ENCODE assay signal across 14 cellular contexts in genomic region chr12:62625238-62625637, GRCh38.
DNase-seq lines count a peak whose midpoint lies in the region; ATAC-seq and TF ChIP-seq lines count a peak whose summit lies in the region.
"Had no signal": no experiment of that assay in that cellular context is flagged by ENCODE, and none has a peak within 500 bp of the region (broad histone marks: within the 10 kb centered on the region; RNA-seq: fewer than 3 reads in every experiment).

No MANE protein-coding gene starts in this region.

- H3K9me3 Mint-ChIP-seq in endodermal cell (peaks cover 3% of the 10 kb centered on the region), Caco-2 (ENCODE audit: unreplicated experiment) (no peaks in the 10 kb centered on the region)
- no peaks in the 10 kb centered on the region for H3K9me3 Mint-ChIP-seq in naive thymus-derived CD4-positive, alpha-beta T cell
- H3K9me3 Mint-ChIP-seq: activated CD4-positive, alpha-beta T cell treated with anti-CD3 and anti-CD28 coated beads, Interleukin-2, amount 10 ng/mL, durations not matched to agents 24 days and 14 days; dendritic cell treated with granulocyte-macrophage colony-stimulating factor and Interleukin-4, amounts not matched to agents 40 ng/mL and 50 ng/mL, for 4 days had no signal

- peak; percentile 36 for ATAC-seq in naive thymus-derived CD4-positive, alpha-beta T cell
- no peak for ATAC-seq in HG02678 (IDR thresholded peaks at IDR 0.05; ENCODE audit: unreplicated experiment)
- ATAC-seq: GM12878 had no signal

- H3K27ac Mint-ChIP-seq in endodermal cell (no peak overlapping the region), Caco-2 (ENCODE audit: unreplicated experiment) (no peak overlapping the region)
- H3K27ac Mint-ChIP-seq in naive thymus-derived CD4-positive, alpha-beta T cell: no peak overlapping the region
- H3K27ac Mint-ChIP-seq: activated CD4-positive, alpha-beta T cell treated with anti-CD3 and anti-CD28 coated beads, Interleukin-2, amount 10 ng/mL, durations not matched to agents 24 days and 14 days; dendritic cell treated with granulocyte-macrophage colony-stimulating factor and Interleukin-4, amounts not matched to agents 40 ng/mL and 50 ng/mL, for 4 days had no signal

- H3K9ac ChIP-seq in endodermal cell (ENCODE audit: extremely low read depth, low read length, poor library complexity, severe bottlenecking): no peak overlapping the region

- POLR2A ChIA-PET in naive thymus-derived CD4-positive, alpha-beta T cell (lab: Charles Lee): no interaction called here
- POLR2A ChIA-PET in Caco-2 (lab: Charles Lee): no interaction called here

- H3K4me1 Mint-ChIP-seq in endodermal cell (peaks cover 60% of the 10 kb centered on the region), Caco-2 (ENCODE audit: low read depth, unreplicated experiment) (no peaks in the 10 kb centered on the region)
- peaks cover 0 to 3% (median 0%) of the 10 kb centered on the region in 7 donors for H3K4me1 Mint-ChIP-seq in naive thymus-derived CD4-positive, alpha-beta T cell
- H3K4me1 Mint-ChIP-seq: activated CD4-positive, alpha-beta T cell treated with anti-CD3 and anti-CD28 coated beads, Interleukin-2, amount 10 ng/mL, durations not matched to agents 24 days and 14 days had no signal

- intact Hi-C loops in naive thymus-derived CD4-positive, alpha-beta T cell (cut with micrococcal nuclease): no loop called here
- intact Hi-C loops in Caco-2 (cut with micrococcal nuclease; ENCODE audit: unreplicated experiment): no loop called here

- BruUV-seq in Caco-2 (replicated peaks; lab: Mats Ljungman, UMichigan): no TSS peak

- TF ChIP-seq CTCF in endodermal cell (conservative IDR thresholded peaks at IDR 0.05) (no peak), Caco-2 (IDR thresholded peaks at IDR 0.05; ENCODE audit: insufficient read depth in 1 of 2, low read depth in 1 of 2, low read length in 1 of 2, severe bottlenecking in 1 of 2, unreplicated experiment in 1 of 2) (no peak)

- H3K27ac ChIP-seq in endodermal cell (ENCODE audit: low read depth, low read length): no peak overlapping the region
- H3K27ac ChIP-seq in naive thymus-derived CD4-positive, alpha-beta T cell (ENCODE audit: low read depth, low read length): no peak overlapping the region
- H3K27ac ChIP-seq: SK-N-MC had no signal

- H3K4me3 ChIP-seq in endodermal cell (ENCODE audit: low read length): no peak overlapping the region
- no peak overlapping the region for H3K4me3 ChIP-seq in naive thymus-derived CD4-positive, alpha-beta T cell (ENCODE audit: low read length)
- H3K4me3 ChIP-seq in Caco-2 (ENCODE audit: low read depth, low read length): no peak overlapping the region
- H3K4me3 ChIP-seq: GM12878, SK-N-MC had no signal

- H3K27me3 Mint-ChIP-seq in endodermal cell (ENCODE audit: insufficient read depth): no peaks in the 10 kb centered on the region
- peaks cover 27 to 44% (median 29%) of the 10 kb centered on the region in 5 donors for H3K27me3 Mint-ChIP-seq in naive thymus-derived CD4-positive, alpha-beta T cell
- H3K27me3 Mint-ChIP-seq in Caco-2 (ENCODE audit: insufficient read depth, unreplicated experiment): no peaks in the 10 kb centered on the region

- H3K27me3 ChIP-seq in endodermal cell (ENCODE audit: control insufficient read depth, insufficient read depth, low read length, poor library complexity, severe bottlenecking) (no peaks in the 10 kb centered on the region), Caco-2 (replicated peaks; ENCODE audit: control insufficient read depth, insufficient read depth, low read length) (no peaks in the 10 kb centered on the region)
- no peaks in the 10 kb centered on the region for H3K27me3 ChIP-seq in naive thymus-derived CD4-positive, alpha-beta T cell (ENCODE audit: control insufficient read depth in 2 of 2, insufficient read depth in 2 of 2, low read length in 2 of 2)

- peaks cover 23% of the 10 kb centered on the region for H3K4me1 ChIP-seq in endodermal cell (ENCODE audit: control insufficient read depth, insufficient read depth, low read length)
- no peaks in the 10 kb centered on the region for H3K4me1 ChIP-seq in naive thymus-derived CD4-positive, alpha-beta T cell (ENCODE audit: control insufficient read depth in 2 of 2, insufficient read depth in 2 of 2, low read length in 2 of 2)
- no peaks in the 10 kb centered on the region for H3K4me1 ChIP-seq in Caco-2

- DNase-seq in HK-2 (ENCODE audit: unreplicated experiment): peak; percentile 67
- DNase-seq in NCI-H2107 treated with DMSO at 0.1 percent for 48 hours (lab: John Stamatoyannopoulos, UW; ENCODE audit: unreplicated experiment): peak; percentile 53
- peak; percentile 45 for DNase-seq in endodermal cell
- DNase-seq in naive thymus-derived CD4-positive, alpha-beta T cell: no peak
- DNase-seq in Caco-2: no peak
- DNase-seq in NCI-H1105 treated with DMSO at 0.1 percent for 48 hours (lab: John Stamatoyannopoulos, UW): no peak
- no peak for DNase-seq in T-helper 9 cell
- DNase-seq: activated CD4-positive, alpha-beta T cell treated with anti-CD3 and anti-CD28 coated beads, Interleukin-2, amount 10 ng/mL, durations not matched to agents 24 days and 14 days; glutamatergic neuron; NCI-H510A had no signal

- H3K36me3 Mint-ChIP-seq in endodermal cell (ENCODE audit: low read depth) (peaks cover 3% of the 10 kb centered on the region), Caco-2 (ENCODE audit: insufficient read depth, unreplicated experiment) (no peaks in the 10 kb centered on the region)
- H3K36me3 Mint-ChIP-seq in naive thymus-derived CD4-positive, alpha-beta T cell: peaks cover 0 to 4% (median 3%) of the 10 kb centered on the region in 5 donors

- H3K36me3 ChIP-seq in endodermal cell (ENCODE audit: control insufficient read depth, insufficient read depth, low read length) (no peaks in the 10 kb centered on the region), Caco-2 (ENCODE audit: control insufficient read depth, insufficient read depth, low read length) (no peaks in the 10 kb centered on the region)
- no peaks in the 10 kb centered on the region for H3K36me3 ChIP-seq in naive thymus-derived CD4-positive, alpha-beta T cell (ENCODE audit: control insufficient read depth in 2 of 3, insufficient read depth in 3 of 3, low read length in 3 of 3)

- CTCF ChIA-PET in naive thymus-derived CD4-positive, alpha-beta T cell (lab: Charles Lee): no interaction called here
- CTCF ChIA-PET in Caco-2 (lab: Charles Lee): no interaction called here

- WGBS in endodermal cell (ENCODE audit: insufficient coverage in 1 of 2, insufficient read length in 1 of 2), 2 experiments: 90 to 100% methylated on average over 1 to 2 of the region's 2 CpGs

- H3K4me3 Mint-ChIP-seq in endodermal cell (no peak overlapping the region), Caco-2 (ENCODE audit: unreplicated experiment) (no peak overlapping the region)
- no peak overlapping the region for H3K4me3 Mint-ChIP-seq in naive thymus-derived CD4-positive, alpha-beta T cell
- H3K4me3 Mint-ChIP-seq: activated CD4-positive, alpha-beta T cell treated with anti-CD3 and anti-CD28 coated beads, Interleukin-2, amount 10 ng/mL, durations not matched to agents 24 days and 14 days; dendritic cell treated with granulocyte-macrophage colony-stimulating factor and Interleukin-4, amounts not matched to agents 40 ng/mL and 50 ng/mL, for 4 days had no signal

- H3K9me3 ChIP-seq in endodermal cell (ENCODE audit: control insufficient read depth, low read length) (no peaks in the 10 kb centered on the region), Caco-2 (no peaks in the 10 kb centered on the region)
- H3K9me3 ChIP-seq in naive thymus-derived CD4-positive, alpha-beta T cell (ENCODE audit: control insufficient read depth in 2 of 3, low read length in 3 of 3): no peaks in the 10 kb centered on the region

Comparison
In these comparisons a context has a peak if more than half of its experiments do, and no peak if none do; other contexts are left out.
1. DNase-seq: peak in HK-2 (single experiment), NCI-H2107 treated with DMSO at 0.1 percent for 48 hours (single experiment) and endodermal cell (single experiment); none in naive thymus-derived CD4-positive, alpha-beta T cell (0 of 9), Caco-2 (0 of 2), NCI-H1105 treated with DMSO at 0.1 percent for 48 hours (single experiment) and T-helper 9 cell (single experiment).